Comparison of ENCODE assay signal across 1 cellular context in genomic region chr6:8278562-8278961, GRCh38.
TF ChIP-seq lines count a peak whose summit lies in the region.

No MANE protein-coding gene starts in this region.

TF ChIP-seq in GM23338, 12 proteins besides CTCF, POLR2A, EP300 and RAD21 (continued from another document):
- TF ChIP-seq ZNF462 (CRISPR knock-in tag; IDR thresholded peaks at IDR 0.05) (no peak), CREB1 (CRISPR knock-in tag; IDR thresholded peaks at IDR 0.05; ENCODE audit: low read depth) (no peak), NANOG (IDR thresholded peaks at IDR 0.05; ENCODE audit: borderline replicate concordance) (no peak), EZH2 (IDR thresholded peaks at IDR 0.05; ENCODE audit: low read depth, unreplicated experiment) (no peak), EZH2phosphoT487 (IDR thresholded peaks at IDR 0.05; ENCODE audit: unreplicated experiment) (no peak), JUNB (IDR thresholded peaks at IDR 0.05; ENCODE audit: unreplicated experiment) (no peak), ETS1 (IDR thresholded peaks at IDR 0.05) (no peak), STAT1 (IDR thresholded peaks at IDR 0.05; ENCODE audit: unreplicated experiment) (no peak), POLR2AphosphoS5 (IDR thresholded peaks at IDR 0.05; ENCODE audit: low read depth) (no peak), ZNF331 (CRISPR knock-in tag; IDR thresholded peaks at IDR 0.05; ENCODE audit: low read depth) (no peak)
